13 cellular contexts compared by ENCODE assay signal in the genomic region with DNA sequence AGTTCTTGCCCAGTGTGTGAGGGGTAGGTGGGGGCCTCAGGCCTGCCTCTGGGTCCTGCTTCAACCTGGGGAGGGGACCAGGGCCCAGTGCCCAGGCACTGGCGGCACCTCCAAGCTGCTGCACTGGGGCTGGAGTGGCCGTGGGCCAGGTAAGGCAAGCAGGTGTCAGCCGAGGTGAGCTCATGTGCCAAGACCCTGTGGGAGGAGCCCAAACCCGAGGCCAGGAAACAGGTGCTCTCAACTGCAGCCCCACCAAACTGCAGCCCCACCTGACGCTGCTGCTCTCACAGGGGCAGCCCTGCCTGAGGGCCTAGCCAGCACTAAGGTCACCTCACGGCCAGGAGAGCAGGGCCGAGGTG. TPM values are rescaled to one million over a fixed set of nuclear protein-coding genes. Genes with fewer than 3 reads are reported as not detected.
DNase-seq lines count a peak whose midpoint lies in the region; ATAC-seq and TF ChIP-seq lines count a peak whose summit lies in the region.
"Had no signal": no experiment of that assay in that cellular context is flagged by ENCODE, and none has a peak within 500 bp of the region (broad histone marks: within the 10 kb centered on the region; RNA-seq: fewer than 3 reads in every experiment).

No MANE protein-coding gene starts in this region.

- no peaks in the 10 kb centered on the region for H3K36me3 Mint-ChIP-seq in activated CD4-positive, alpha-beta memory T cell treated with anti-CD3 and anti-CD28 coated beads, Interleukin-2, amount 10 ng/mL, durations not matched to agents 7 days and 5 days (ENCODE audit: low read depth)

- intact Hi-C loops in left lung (cut with DNase I), result no loop called here

- no peak overlapping the region for H3K4me3 ChIP-seq in left lung
- H3K4me3 ChIP-seq: GM23248, PC-9 had no signal

- H3K9me3 ChIP-seq in left lung, result no peaks in the 10 kb centered on the region

- CTCF ChIA-PET in activated CD4-positive, alpha-beta memory T cell treated with anti-CD3 and anti-CD28 coated beads, Interleukin-2, amount 10 ng/mL, durations not matched to agents 7 days and 5 days (lab: Charles Lee), result no interaction called here

- no peaks in the 10 kb centered on the region for H3K27me3 ChIP-seq in left lung

- H3K27ac Mint-ChIP-seq in activated CD4-positive, alpha-beta memory T cell treated with anti-CD3 and anti-CD28 coated beads, Interleukin-2, amount 10 ng/mL, durations not matched to agents 7 days and 5 days, result no peak overlapping the region

- peaks cover 16 to 21% of the 10 kb centered on the region in 2 donors for H3K4me1 ChIP-seq in left lung

- no peaks in the 10 kb centered on the region for H3K9me3 Mint-ChIP-seq in activated CD4-positive, alpha-beta memory T cell treated with anti-CD3 and anti-CD28 coated beads, Interleukin-2, amount 10 ng/mL, durations not matched to agents 7 days and 5 days

- DNase-seq in DMS53 (lab: John Stamatoyannopoulos, UW) (peak; percentile 48), DMS53 treated with DMSO at 0.1 percent for 48 hours (lab: John Stamatoyannopoulos, UW; ENCODE audit: unreplicated experiment) (no peak), left lung (peak; percentile 29 to 61), GM19238 (ENCODE audit: insufficient read length, low spot score) (no peak)
- peak; percentile 0 for DNase-seq in stimulated activated CD4-positive, alpha-beta T cell treated with anti-CD3 and anti-CD28 coated beads, Interleukin-1b, Interleukin-23, amount 100 ng/mL, for 48 hours
- DNase-seq in stimulated activated CD4-positive, alpha-beta T cell treated with anti-CD3 and anti-CD28 coated beads, Interleukin-4, amount 100 ng/mL, for 1 hour, result no peak
- DNase-seq in activated CD4-positive, alpha-beta memory T cell treated with anti-CD3 and anti-CD28 coated beads, Interleukin-2, amount 10 ng/mL, durations not matched to agents 7 days and 5 days, result no peak
- DNase-seq: 8988T, anterior cingulate cortex, GM23248, NCI-H1694 treated with DMSO at 0.1 percent for 48 hours, PC-9 had no signal

- POLR2A ChIA-PET in activated CD4-positive, alpha-beta memory T cell treated with anti-CD3 and anti-CD28 coated beads, Interleukin-2, amount 10 ng/mL, durations not matched to agents 7 days and 5 days (lab: Charles Lee), result no interaction called here

- H3K4me1 Mint-ChIP-seq in activated CD4-positive, alpha-beta memory T cell treated with anti-CD3 and anti-CD28 coated beads, Interleukin-2, amount 10 ng/mL, durations not matched to agents 7 days and 5 days, result peaks cover 10% of the 10 kb centered on the region

- ATAC-seq in left lung (no peak), GM18517 (IDR thresholded peaks at IDR 0.05; ENCODE audit: unreplicated experiment) (no peak)

- H3K4me3 Mint-ChIP-seq in activated CD4-positive, alpha-beta memory T cell treated with anti-CD3 and anti-CD28 coated beads, Interleukin-2, amount 10 ng/mL, durations not matched to agents 7 days and 5 days, result no peak overlapping the region

- no peaks in the 10 kb centered on the region for H3K27me3 Mint-ChIP-seq in activated CD4-positive, alpha-beta memory T cell treated with anti-CD3 and anti-CD28 coated beads, Interleukin-2, amount 10 ng/mL, durations not matched to agents 7 days and 5 days

- peaks cover 0 to 14% of the 10 kb centered on the region in 2 donors for H3K36me3 ChIP-seq in left lung

- no peak overlapping the region for H3K27ac ChIP-seq in left lung
- H3K27ac ChIP-seq: GM23248, PC-9 had no signal

- TF ChIP-seq CTCF in left lung (IDR thresholded peaks at IDR 0.05), result no peak

RNA-seq across cellular contexts. Expression of a gene that starts 18.1 kb away (rescaled TPM):
- total RNA-seq in left lung, result 1 to 10 TPM; 6.7 to 7.9 TPM
- total RNA-seq in activated CD4-positive, alpha-beta memory T cell treated with anti-CD3 and anti-CD28 coated beads, Interleukin-2, amount 10 ng/mL, durations not matched to agents 7 days and 5 days, result 1 to 10 TPM; 7.4 to 8.7 TPM

RNA-seq across cellular contexts. Expression of a gene that starts 18.1 kb away (rescaled TPM):
- total RNA-seq in left lung, result 10 to 100 TPM; 21.4 to 28.0 TPM
- total RNA-seq in activated CD4-positive, alpha-beta memory T cell treated with anti-CD3 and anti-CD28 coated beads, Interleukin-2, amount 10 ng/mL, durations not matched to agents 7 days and 5 days, result 10 to 100 TPM; 13.3 to 13.5 TPM

Comparison
In these comparisons a context has a peak if more than half of its experiments do, and no peak if none do; other contexts are left out.
1. DNase-seq: peak in DMS53 (single experiment), stimulated activated CD4-positive, alpha-beta T cell treated with anti-CD3 and anti-CD28 coated beads, Interleukin-1b, Interleukin-23, amount 100 ng/mL, for 48 hours (single experiment) and left lung (2 of 2); none in DMS53 treated with DMSO at 0.1 percent for 48 hours (single experiment), stimulated activated CD4-positive, alpha-beta T cell treated with anti-CD3 and anti-CD28 coated beads, Interleukin-4, amount 100 ng/mL, for 1 hour (single experiment), GM19238 (single experiment) and activated CD4-positive, alpha-beta memory T cell treated with anti-CD3 and anti-CD28 coated beads, Interleukin-2, amount 10 ng/mL, durations not matched to agents 7 days and 5 days (single experiment).